ENCODE assay signal across 14 cellular contexts in genomic region chr6:166604911-166605310, GRCh38. TPM values are rescaled to one million over a fixed set of nuclear protein-coding genes. Genes with fewer than 3 reads are reported as not detected.
A peak's percentile ranks its signal among the peaks of the same experiment; 100 is the strongest.
DNase-seq lines count a peak whose midpoint lies in the region; ATAC-seq, FAIRE-seq and TF ChIP-seq lines count a peak whose summit lies in the region.
"Had no signal": no experiment of that assay in that cellular context is flagged by ENCODE, and none has a peak within 500 bp of the region (broad histone marks: within the 10 kb centered on the region; RNA-seq: fewer than 3 reads in every experiment).

No MANE protein-coding gene starts in this region.

- no peak overlapping the region for H2AFZ ChIP-seq in K562 (ENCODE audit: low read depth, low read length)
- H2AFZ ChIP-seq: GM23248 had no signal

- no TSS peak for BruUV-seq in K562 (replicated peaks; lab: Mats Ljungman, UMichigan)

- H3K36me3 Mint-ChIP-seq in activated CD8-positive, alpha-beta memory T cell treated with anti-CD3 and anti-CD28 coated beads, Interleukin-2, amount 10 ng/mL, durations not matched to agents 7 days and 5 days = no peaks in the 10 kb centered on the region
- H3K36me3 Mint-ChIP-seq in stimulated activated naive B cell treated with anti-CD40 and anti-IgM and Interleukin-4, amounts not matched to agents 10 μg/mL and 1 μg/mL and 100 μg/mL, for 72 hours = peaks cover 1 to 15% of the 10 kb centered on the region in 2 donors

- TF ChIP-seq POLR2A in K562 (conservative IDR thresholded peaks at IDR 0.05) = no peak

- POLR2A ChIA-PET in K562 (lab: Yijun Ruan, JAX) = no interaction called here

- no peak for ATAC-seq in activated CD8-positive, alpha-beta memory T cell treated with anti-CD3 and anti-CD28 coated beads, Interleukin-2, amount 10 ng/mL, durations not matched to agents 7 days and 5 days
- ATAC-seq in K562 = no peak
- ATAC-seq in stimulated activated naive B cell treated with anti-CD40 and anti-IgM and Interleukin-4, amounts not matched to agents 10 μg/mL and 1 μg/mL and 100 μg/mL, for 72 hours (replicated peaks) = no peak
- ATAC-seq in HG03159 (IDR thresholded peaks at IDR 0.05; ENCODE audit: unreplicated experiment) = no peak

- no peak overlapping the region for H2BK5ac ChIP-seq in mesendoderm (ENCODE audit: low read length)

- no peaks in the 10 kb centered on the region for H4K20me1 ChIP-seq in K562 (replicated peaks; ENCODE audit: control insufficient read depth, insufficient read depth, low read length)

- no peaks in the 10 kb centered on the region for H3K79me2 ChIP-seq in K562 (ENCODE audit: control insufficient read depth, insufficient read depth, low read length)
- no peaks in the 10 kb centered on the region for H3K79me2 ChIP-seq in mesendoderm (ENCODE audit: control insufficient read depth, insufficient read depth, low read length)

- no peak overlapping the region for H2BK15ac ChIP-seq in mesendoderm (replicated peaks; ENCODE audit: low read depth)

- H3K4me3 ChIP-seq in K562 = no peak overlapping the region
- no peak overlapping the region for H3K4me3 ChIP-seq in mesendoderm (ENCODE audit: low read length)
- H3K4me3 ChIP-seq: BLaER1 treated with 17β-estradiol and CSF1 and Interleukin-3, amounts not matched to agents 10 nM and 100 nM; GM23248 had no signal

- no peaks in the 10 kb centered on the region for H3K36me3 ChIP-seq in K562 (ENCODE audit: control insufficient read depth, insufficient read depth, low read length)
- no peaks in the 10 kb centered on the region for H3K36me3 ChIP-seq in mesendoderm (ENCODE audit: control insufficient read depth, insufficient read depth, low read length)

- intact Hi-C loops in K562 (cut with micrococcal nuclease) = no loop called here

- TF ChIP-seq RAD21 in K562 (CRISPR knock-in tag; conservative IDR thresholded peaks at IDR 0.05 in 1 of 2, IDR thresholded peaks at IDR 0.05 in 1 of 2) = no peak

- no peaks in the 10 kb centered on the region for H3K9me1 ChIP-seq in K562 (ENCODE audit: control insufficient read depth, insufficient read depth, low read length)

- in situ Hi-C loops in K562 (cut with MboI) = no loop called here

- H3K27ac ChIP-seq in K562 (ENCODE audit: extremely low read depth, low read depth, low read length) = no peak overlapping the region
- H3K27ac ChIP-seq in mesendoderm (ENCODE audit: low read depth, low read length) = no peak overlapping the region
- H3K27ac ChIP-seq: BLaER1 treated with 17β-estradiol and CSF1 and Interleukin-3, amounts not matched to agents 10 nM and 100 nM; GM23248 had no signal

- no peak overlapping the region for H3K4ac ChIP-seq in mesendoderm (ENCODE audit: low read depth, low read length)

- no peak for FAIRE-seq in K562 (lab: Jason Lieb, UNC)
- FAIRE-seq: GM18507 had no signal

- no peaks in the 10 kb centered on the region for H3K27me3 Mint-ChIP-seq in activated CD8-positive, alpha-beta memory T cell treated with anti-CD3 and anti-CD28 coated beads, Interleukin-2, amount 10 ng/mL, durations not matched to agents 7 days and 5 days
- no peaks in the 10 kb centered on the region for H3K27me3 Mint-ChIP-seq in stimulated activated naive B cell treated with anti-CD40 and anti-IgM and Interleukin-4, amounts not matched to agents 10 μg/mL and 1 μg/mL and 100 μg/mL, for 72 hours
- H3K27me3 Mint-ChIP-seq: CD4-positive, CD25-positive, alpha-beta regulatory T cell had no signal

- H3K4me2 ChIP-seq in K562 (ENCODE audit: insufficient read depth, low read length) = no peak overlapping the region
- no peak overlapping the region for H3K4me2 ChIP-seq in mesendoderm (ENCODE audit: low read length)
- H3K4me2 ChIP-seq: BLaER1 treated with 17β-estradiol and CSF1 and Interleukin-3, amounts not matched to agents 10 nM and 100 nM had no signal

- no peak overlapping the region for H3K27ac Mint-ChIP-seq in activated CD8-positive, alpha-beta memory T cell treated with anti-CD3 and anti-CD28 coated beads, Interleukin-2, amount 10 ng/mL, durations not matched to agents 7 days and 5 days
- no peak overlapping the region for H3K27ac Mint-ChIP-seq in stimulated activated naive B cell treated with anti-CD40 and anti-IgM and Interleukin-4, amounts not matched to agents 10 μg/mL and 1 μg/mL and 100 μg/mL, for 72 hours
- H3K27ac Mint-ChIP-seq: CD4-positive, CD25-positive, alpha-beta regulatory T cell had no signal

- H2BK120ac ChIP-seq in mesendoderm (ENCODE audit: low read depth, low read length) = no peak overlapping the region

- no peaks in the 10 kb centered on the region for H3K9me3 Mint-ChIP-seq in activated CD8-positive, alpha-beta memory T cell treated with anti-CD3 and anti-CD28 coated beads, Interleukin-2, amount 10 ng/mL, durations not matched to agents 7 days and 5 days (ENCODE audit: low read depth)
- H3K9me3 Mint-ChIP-seq in stimulated activated naive B cell treated with anti-CD40 and anti-IgM and Interleukin-4, amounts not matched to agents 10 μg/mL and 1 μg/mL and 100 μg/mL, for 72 hours = peaks cover 0 to 5% of the 10 kb centered on the region in 2 donors
- H3K9me3 Mint-ChIP-seq: H9 had no signal

- no peak overlapping the region for H3K4me3 Mint-ChIP-seq in activated CD8-positive, alpha-beta memory T cell treated with anti-CD3 and anti-CD28 coated beads, Interleukin-2, amount 10 ng/mL, durations not matched to agents 7 days and 5 days
- H3K4me3 Mint-ChIP-seq in stimulated activated naive B cell treated with anti-CD40 and anti-IgM and Interleukin-4, amounts not matched to agents 10 μg/mL and 1 μg/mL and 100 μg/mL, for 72 hours = no peak overlapping the region
- H3K4me3 Mint-ChIP-seq: H9 had no signal

- H3K4me1 Mint-ChIP-seq in activated CD8-positive, alpha-beta memory T cell treated with anti-CD3 and anti-CD28 coated beads, Interleukin-2, amount 10 ng/mL, durations not matched to agents 7 days and 5 days = no peaks in the 10 kb centered on the region
- no peaks in the 10 kb centered on the region for H3K4me1 Mint-ChIP-seq in stimulated activated naive B cell treated with anti-CD40 and anti-IgM and Interleukin-4, amounts not matched to agents 10 μg/mL and 1 μg/mL and 100 μg/mL, for 72 hours

- H3K27me3 ChIP-seq in K562 (ENCODE audit: control insufficient read depth in 2 of 2, insufficient read depth in 2 of 2, low read length in 2 of 2) = peaks cover 6 to 29% of the 10 kb centered on the region in 2 experiments; a peak in 4 of 5 replicates
- H3K27me3 ChIP-seq in mesendoderm (ENCODE audit: insufficient read depth, low read length, poor library complexity) = no peaks in the 10 kb centered on the region
- H3K27me3 ChIP-seq: BLaER1 treated with 17β-estradiol and CSF1 and Interleukin-3, amounts not matched to agents 10 nM and 100 nM had no signal

- no peak overlapping the region for H3K18ac ChIP-seq in mesendoderm (ENCODE audit: low read length)

- H3K9ac ChIP-seq in K562 (ENCODE audit: insufficient read depth in 1 of 2, low read depth in 2 of 2, low read length in 2 of 2) (no peak overlapping the region), mesendoderm (ENCODE audit: low read length) (no peak overlapping the region)
- H3K9ac ChIP-seq: BLaER1 treated with 17β-estradiol and CSF1 and Interleukin-3, amounts not matched to agents 10 nM and 100 nM; GM23248 had no signal

- no peaks in the 10 kb centered on the region for H3K4me1 ChIP-seq in K562 (replicated peaks in 1 of 2; ENCODE audit: control insufficient read depth in 2 of 2, insufficient read depth in 2 of 2, low read length in 2 of 2)
- peaks cover under 1% of the 10 kb centered on the region for H3K4me1 ChIP-seq in mesendoderm (ENCODE audit: control insufficient read depth, low read depth, low read length)
- H3K4me1 ChIP-seq: BLaER1 treated with 17β-estradiol and CSF1 and Interleukin-3, amounts not matched to agents 10 nM and 100 nM had no signal

- no peak overlapping the region for H3K23ac ChIP-seq in mesendoderm (ENCODE audit: low read length)

- H3K9me3 ChIP-seq in K562 (replicated peaks; ENCODE audit: control insufficient read depth, insufficient read depth, low read depth, low read length) = no peaks in the 10 kb centered on the region

- H3K79me1 ChIP-seq in mesendoderm (ENCODE audit: low read length) = peaks cover 2% of the 10 kb centered on the region

- no peak overlapping the region for H4K8ac ChIP-seq in mesendoderm (ENCODE audit: low read depth, low read length)

- no peak for TF ChIP-seq EP300 in K562 (IDR thresholded peaks at IDR 0.05; ENCODE audit: low read length)

- H3K56ac ChIP-seq in mesendoderm (ENCODE audit: low read length) = no peak overlapping the region

- H4K5ac ChIP-seq in mesendoderm (ENCODE audit: low read length) = no peak overlapping the region

- DNase-seq in activated CD8-positive, alpha-beta memory T cell treated with anti-CD3 and anti-CD28 coated beads, Interleukin-2, amount 10 ng/mL, durations not matched to agents 7 days and 5 days = peak; percentile 33
- no peak for DNase-seq in activated CD8-positive, alpha-beta memory T cell treated with anti-CD3 and anti-CD28 coated beads, Interleukin-2, amount 50 U/mL, for 48 hours
- DNase-seq in K562 (ENCODE audit: extremely low read depth in 1 of 4, low spot score in 3 of 4) (no peak), mesendoderm (peak; percentile 49), LoVo (ENCODE audit: low spot score) (no peak)
- DNase-seq in stimulated activated naive B cell treated with anti-CD40 and anti-IgM and Interleukin-4, amounts not matched to agents 10 μg/mL and 1 μg/mL and 100 μg/mL, for 72 hours = no peak
- DNase-seq: ACHN; CD4-positive, CD25-positive, alpha-beta regulatory T cell; DMS 273 treated with DMSO at 0.1 percent for 48 hours; GM23248; H9 had no signal

- CTCF ChIA-PET in activated CD8-positive, alpha-beta memory T cell treated with anti-CD3 and anti-CD28 coated beads, Interleukin-2, amount 10 ng/mL, durations not matched to agents 7 days and 5 days (lab: Charles Lee) = no interaction called here
- CTCF ChIA-PET in K562 (lab: Yijun Ruan, JAX; ENCODE audit: low intra/inter-chr PET ratio) = no interaction called here

- 0% methylated on average over 6 of the region's 6 CpGs for WGBS in K562 (ENCODE audit: insufficient coverage, low coverage, missing lambda C conversion rate)
- no CpG with 5 or more reads among the region's 6 CpGs for WGBS in mesendoderm (ENCODE audit: extremely low coverage, insufficient coverage, low lambda C conversion rate)

- no peak overlapping the region for H2AK5ac ChIP-seq in mesendoderm (ENCODE audit: low read length)

- no peak for TF ChIP-seq CTCF in K562 (IDR thresholded peaks at IDR 0.05 in 2 of 3, conservative IDR thresholded peaks at IDR 0.05 in 1 of 3; ENCODE audit: insufficient read depth in 2 of 3, low read depth in 1 of 3, low read length in 3 of 3)

RNA-seq across cellular contexts. Expression of gene RAMACL, which starts 18.4 kb away (rescaled TPM):
- under 1 TPM; 0.14 to 0.29 TPM for total RNA-seq in activated CD8-positive, alpha-beta memory T cell treated with anti-CD3 and anti-CD28 coated beads, Interleukin-2, amount 10 ng/mL, durations not matched to agents 7 days and 5 days
- total RNA-seq in K562 (2011; cell fraction: chromatin; rRNA removed; ENCODE audit: low replicate concordance) = 0.19 TPM in 1 of 2 replicates, not detected in the other
- total RNA-seq in K562 (2011; cell fraction: nucleolus; rRNA removed) = not detected in 2 replicates
- not detected in 2 replicates for total RNA-seq in K562 (2011; cell fraction: nucleoplasm; rRNA removed)
- total RNA-seq in K562 (2014; rRNA removed) (not detected in 2 replicates), K562 (2014; rRNA removed; fragmentation: Illumina TruSeq; extraction: Trizol) (0.36 and 0.45 TPM in 2 replicates), K562 (2015; rRNA removed; fragmentation: Illumina TruSeq; extraction: Trizol) (0.18 and 0.19 TPM in 2 replicates), K562 (2021) (0.11 TPM in 1 of 2 replicates, not detected in the other)
- polyA plus RNA-seq in K562 (2011; rRNA removed) (0.50 and 0.56 TPM in 2 replicates), K562 (2014; fragmentation: Illumina TruSeq; extraction: Trizol) (0.46 and 0.50 TPM in 2 replicates), K562 (2014; fragmentation: Nextera tagmentation; extraction: Ambion mirVana) (1 to 10 TPM; 1.3 to 1.7 TPM), K562 (2014; rRNA removed) (0.09 and 0.12 TPM in 2 replicates)
- 0.06 TPM in 1 of 2 replicates, not detected in the other for polyA plus RNA-seq in K562 (2011; cell fraction: cytosol; rRNA removed)
- 0.10 and 0.27 TPM in 2 replicates for polyA plus RNA-seq in K562 (2011; cell fraction: nucleus; rRNA removed)
- 0.17 and 0.33 TPM in 2 replicates for polyA plus RNA-seq in K562 (2012)
- polyA minus RNA-seq in K562 (2011; rRNA and poly(A)+ RNA removed) = 0.48 and 1.1 TPM in 2 replicates
- not detected in 2 replicates for polyA minus RNA-seq in K562 (2011; cell fraction: cytosol; rRNA and poly(A)+ RNA removed)
- 0.44 TPM in 1 of 2 replicates, not detected in the other for polyA minus RNA-seq in K562 (2011; cell fraction: nucleus; rRNA and poly(A)+ RNA removed)
- 0.32 TPM for polyA plus RNA-seq in mesendoderm (2013, experiment 1 of 2)
- 0.28 TPM for polyA plus RNA-seq in mesendoderm (2013, experiment 2 of 2)

RNA-seq across cellular contexts. Expression of gene RPS6KA2, which starts 22.1 kb away (rescaled TPM):
- 1 to 10 TPM; 4.5 to 5.4 TPM for total RNA-seq in activated CD8-positive, alpha-beta memory T cell treated with anti-CD3 and anti-CD28 coated beads, Interleukin-2, amount 10 ng/mL, durations not matched to agents 7 days and 5 days
- total RNA-seq in K562 (2011; cell fraction: chromatin; rRNA removed; ENCODE audit: low replicate concordance) = 0.67 TPM in 1 of 2 replicates, not detected in the other
- total RNA-seq in K562 (2011; cell fraction: nucleolus; rRNA removed) = not detected in 2 replicates
- 0.22 TPM in 1 of 2 replicates, not detected in the other for total RNA-seq in K562 (2011; cell fraction: nucleoplasm; rRNA removed)
- 0.78 and 0.86 TPM in 2 replicates for total RNA-seq in K562 (2014; rRNA removed)
- total RNA-seq in K562 (2014; rRNA removed; fragmentation: Illumina TruSeq; extraction: Trizol) = 0.36 and 0.48 TPM in 2 replicates
- 0.49 and 0.65 TPM in 2 replicates for total RNA-seq in K562 (2015; rRNA removed; fragmentation: Illumina TruSeq; extraction: Trizol)
- total RNA-seq in K562 (2021) = 0.51 and 0.92 TPM in 2 replicates
- 0.31 and 1.0 TPM in 2 replicates for polyA plus RNA-seq in K562 (2011; rRNA removed)
- 0.31 and 1.4 TPM in 2 replicates for polyA plus RNA-seq in K562 (2011; cell fraction: cytosol; rRNA removed)
- 1.1 and 6.2 TPM in 2 replicates for polyA plus RNA-seq in K562 (2011; cell fraction: nucleus; rRNA removed)
- polyA plus RNA-seq in K562 (2012) = 0.69 and 1.4 TPM in 2 replicates
- 0.39 and 1.00 TPM in 2 replicates for polyA plus RNA-seq in K562 (2014; fragmentation: Illumina TruSeq; extraction: Trizol)
- polyA plus RNA-seq in K562 (2014; fragmentation: Nextera tagmentation; extraction: Ambion mirVana) = under 1 TPM; 0.29 to 0.53 TPM
- 0.84 TPM in 1 of 2 replicates, not detected in the other for polyA plus RNA-seq in K562 (2014; rRNA removed)
- 2.0 TPM in 1 of 2 replicates, not detected in the other for polyA minus RNA-seq in K562 (2011; rRNA and poly(A)+ RNA removed)
- not detected in 2 replicates for polyA minus RNA-seq in K562 (2011; cell fraction: cytosol; rRNA and poly(A)+ RNA removed)
- polyA minus RNA-seq in K562 (2011; cell fraction: nucleus; rRNA and poly(A)+ RNA removed) = 0.54 and 2.2 TPM in 2 replicates
- polyA plus RNA-seq in mesendoderm (2013, experiment 1 of 2) = 7.5 TPM
- polyA plus RNA-seq in mesendoderm (2013, experiment 2 of 2) = 6.9 TPM

Comparison
In these comparisons a context has a peak if more than half of its experiments do, and no peak if none do; other contexts are left out.
1. DNase-seq: peak in activated CD8-positive, alpha-beta memory T cell treated with anti-CD3 and anti-CD28 coated beads, Interleukin-2, amount 10 ng/mL, durations not matched to agents 7 days and 5 days (single experiment) and mesendoderm (single experiment); none in activated CD8-positive, alpha-beta memory T cell treated with anti-CD3 and anti-CD28 coated beads, Interleukin-2, amount 50 U/mL, for 48 hours (single experiment), K562 (0 of 4), LoVo (single experiment) and stimulated activated naive B cell treated with anti-CD40 and anti-IgM and Interleukin-4, amounts not matched to agents 10 μg/mL and 1 μg/mL and 100 μg/mL, for 72 hours (single experiment).